15 cellular contexts compared by ENCODE assay signal in the genomic region with DNA sequence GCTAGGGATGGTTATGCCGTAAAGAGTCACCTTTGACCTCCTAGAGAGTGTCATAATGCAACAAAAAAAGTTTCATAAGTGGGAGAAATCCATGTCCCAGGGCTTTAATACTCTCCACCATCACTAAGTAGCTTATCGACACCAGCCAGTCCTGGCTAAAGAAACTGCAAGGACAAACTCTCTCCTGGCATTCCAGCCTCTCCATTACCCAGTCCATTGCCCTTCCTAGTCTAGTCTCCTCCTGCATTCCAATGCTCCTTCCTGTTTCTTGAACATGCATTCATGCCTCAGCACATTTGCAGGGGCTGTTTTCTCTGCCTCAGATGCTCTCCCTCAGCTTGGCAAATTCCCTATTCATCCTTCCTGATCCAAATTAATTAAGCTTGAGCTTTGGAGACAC.
A peak's percentile ranks its signal among the peaks of the same experiment; 100 is the strongest.
DNase-seq lines count a peak whose midpoint lies in the region; ATAC-seq, FAIRE-seq and TF ChIP-seq lines count a peak whose summit lies in the region.
"Had no signal": no experiment of that assay in that cellular context is flagged by ENCODE, and none has a peak within 500 bp of the region (broad histone marks: within the 10 kb centered on the region; RNA-seq: fewer than 3 reads in every experiment).

No MANE protein-coding gene starts in this region.

- no peak overlapping the region for H4K8ac ChIP-seq in mesendoderm (ENCODE audit: low read depth, low read length)

- TF ChIP-seq POLR2A in tibial nerve (IDR thresholded peaks at IDR 0.05), result no peak

- H3K4me1 ChIP-seq in mesendoderm (ENCODE audit: control insufficient read depth, low read depth, low read length) (no peaks in the 10 kb centered on the region), tibial nerve (peaks cover 0 to 8% (median 0%) of the 10 kb centered on the region in 4 donors)

- no peak overlapping the region for H3K23ac ChIP-seq in mesendoderm (ENCODE audit: low read length)

- no peak overlapping the region for H3K4me2 ChIP-seq in mesendoderm (ENCODE audit: low read length)

- H3K4me3 Mint-ChIP-seq in T-cell, result no peak overlapping the region
- H3K4me3 Mint-ChIP-seq: T-helper 1 cell treated with Interleukin-12 subunit alpha and Interleukin-12 subunit beta and Interleukin-4 antibody, amounts not matched to agents 30 μg/mL and 1 μg/mL, for 36 hours had no signal

- no peak for TF ChIP-seq EP300 in tibial nerve (IDR thresholded peaks at IDR 0.05)

- no peak overlapping the region for H3K27ac ChIP-seq in mesendoderm (ENCODE audit: low read depth, low read length)
- H3K27ac ChIP-seq in tibial nerve, result peak overlapping the region in 3 of 4 donors; percentile 19 to 45 (median 20)
- H3K27ac ChIP-seq: suprapubic skin had no signal

- H3K9me3 ChIP-seq in tibial nerve, result no peaks in the 10 kb centered on the region
- H3K9me3 ChIP-seq: suprapubic skin had no signal

- ATAC-seq in T-cell (replicated peaks in 1 of 4) (no peak), GM18517 (IDR thresholded peaks at IDR 0.05; ENCODE audit: unreplicated experiment) (no peak)

- H3K4me3 ChIP-seq in mesendoderm (ENCODE audit: low read length) (no peak overlapping the region), tibial nerve (no peak overlapping the region)
- H3K4me3 ChIP-seq: suprapubic skin had no signal

- no peak overlapping the region for H4K5ac ChIP-seq in mesendoderm (ENCODE audit: low read length)

- H3K4ac ChIP-seq in mesendoderm (ENCODE audit: low read depth, low read length), result no peak overlapping the region

- H3K27me3 ChIP-seq in mesendoderm (ENCODE audit: insufficient read depth, low read length, poor library complexity) (no peaks in the 10 kb centered on the region), tibial nerve (no peaks in the 10 kb centered on the region)
- H3K27me3 ChIP-seq: suprapubic skin had no signal

- H3K27me3 Mint-ChIP-seq in T-cell, result no peaks in the 10 kb centered on the region

- no peak overlapping the region for H2BK120ac ChIP-seq in mesendoderm (ENCODE audit: low read depth, low read length)

- no peak overlapping the region for H2AK5ac ChIP-seq in mesendoderm (ENCODE audit: low read length)

- no peak overlapping the region for H2BK5ac ChIP-seq in mesendoderm (ENCODE audit: low read length)

- H3K4me1 Mint-ChIP-seq in T-cell, result peaks cover 0 to 3% (median 0%) of the 10 kb centered on the region in 3 donors

- peak; percentile 45 for DNase-seq in RPMI7951 (ENCODE audit: low read depth)
- peak; percentile 68 for DNase-seq in glomerular visceral epithelial cell (ENCODE audit: extremely low spot score)
- DNase-seq in mesendoderm, result peak; percentile 74
- DNase-seq in tibial nerve (ENCODE audit: low spot score in 2 of 2), result no peak
- no peak for DNase-seq in putamen (ENCODE audit: low spot score)
- DNase-seq in frontal cortex (ENCODE audit: low spot score in 2 of 2), result no peak
- DNase-seq in T-cell, result no peak
- DNase-seq: activated effector memory CD4-positive, alpha-beta T cell treated with anti-CD3 and anti-CD28 coated beads, Interleukin-2, amount 50 U/mL, for 16 hours; erythroblast; NCI-H1436 treated with DMSO at 0.1 percent for 48 hours; occipital lobe had no signal

- no peak overlapping the region for H3K9ac ChIP-seq in mesendoderm (ENCODE audit: low read length)

- POLR2A ChIA-PET in T-cell (lab: Charles Lee), result no interaction called here

- no peak overlapping the region for H3K56ac ChIP-seq in mesendoderm (ENCODE audit: low read length)

- CTCF ChIA-PET in T-cell (lab: Charles Lee), result no interaction called here

- H3K79me2 ChIP-seq in mesendoderm (ENCODE audit: control insufficient read depth, insufficient read depth, low read length), result no peaks in the 10 kb centered on the region

- H3K36me3 Mint-ChIP-seq in T-cell, result no peaks in the 10 kb centered on the region

- H3K9me3 Mint-ChIP-seq in T-cell, result peaks cover 3 to 11% (median 3%) of the 10 kb centered on the region in 3 donors

- H3K27ac Mint-ChIP-seq in T-cell, result no peak overlapping the region
- H3K27ac Mint-ChIP-seq: T-helper 1 cell treated with Interleukin-12 subunit alpha and Interleukin-12 subunit beta and Interleukin-4 antibody, amounts not matched to agents 30 μg/mL and 1 μg/mL, for 36 hours had no signal

- no peaks in the 10 kb centered on the region for H3K36me3 ChIP-seq in mesendoderm (ENCODE audit: control insufficient read depth, insufficient read depth, low read length)
- no peaks in the 10 kb centered on the region for H3K36me3 ChIP-seq in tibial nerve
- H3K36me3 ChIP-seq: suprapubic skin had no signal

- no peaks in the 10 kb centered on the region for H3K79me1 ChIP-seq in mesendoderm (ENCODE audit: low read length)

- FAIRE-seq in frontal cortex (lab: Jason Lieb, UNC), result no peak
- FAIRE-seq: keratinocyte had no signal

- no CpG with 5 or more reads among the region's 2 CpGs for WGBS in mesendoderm (ENCODE audit: extremely low coverage, insufficient coverage, low lambda C conversion rate)
- 64 to 69% methylated on average over 2 of the region's 2 CpGs for WGBS in tibial nerve, 2 donors

- H3K18ac ChIP-seq in mesendoderm (ENCODE audit: low read length), result no peak overlapping the region

- TF ChIP-seq CTCF in tibial nerve (IDR thresholded peaks at IDR 0.05), result no peak

- H2BK15ac ChIP-seq in mesendoderm (replicated peaks; ENCODE audit: low read depth), result no peak overlapping the region

Comparison
In these comparisons a context has a peak if more than half of its experiments do, and no peak if none do; other contexts are left out.
1. DNase-seq: peak in RPMI7951 (single experiment), glomerular visceral epithelial cell (single experiment) and mesendoderm (single experiment); none in tibial nerve (0 of 2), putamen (single experiment), frontal cortex (0 of 2) and T-cell (0 of 34).